In genomic region chr22:39306456-39307361, GRCh38 we compare ENCODE assay signal across 8 cellular contexts. TPM values are rescaled to one million over a fixed set of nuclear protein-coding genes. Genes with fewer than 3 reads are reported as not detected.
A peak's percentile ranks its signal among the peaks of the same experiment; 100 is the strongest.
DNase-seq lines count a peak whose midpoint lies in the region; ATAC-seq and TF ChIP-seq lines count a peak whose summit lies in the region.

No MANE protein-coding gene starts in this region.

- H3K27me3 Mint-ChIP-seq in Calu3 (ENCODE audit: unreplicated experiment) = no peaks in the 10 kb centered on the region

- peak; percentile 37 for TF ChIP-seq CTCF in Calu3 (IDR thresholded peaks at IDR 0.05; ENCODE audit: unreplicated experiment)

- no peaks in the 10 kb centered on the region for H3K9me3 ChIP-seq in MG63

- ATAC-seq in GM21576 (IDR thresholded peaks at IDR 0.05; ENCODE audit: unreplicated experiment) (no peak), GM18867 (IDR thresholded peaks at IDR 0.05; ENCODE audit: unreplicated experiment) (no peak)

- BruUV-seq in Calu3 (replicated peaks; lab: Mats Ljungman, UMichigan) = no TSS peak

- no peak overlapping the region for H3K4me3 Mint-ChIP-seq in Calu3 (ENCODE audit: low read depth, unreplicated experiment)

- intact Hi-C loops in Calu3 (cut with micrococcal nuclease; ENCODE audit: unreplicated experiment) = no loop called here
- intact Hi-C loops in head of caudate nucleus (cut with DNase I) = no loop called here

- peaks cover 54% of the 10 kb centered on the region for H3K4me1 Mint-ChIP-seq in Calu3 (ENCODE audit: low read depth, unreplicated experiment)

- H3K36me3 Mint-ChIP-seq in Calu3 (ENCODE audit: insufficient read depth, unreplicated experiment) = peaks cover 43% of the 10 kb centered on the region

- DNase-seq in Calu3 = peak; percentile 62
- DNase-seq in MG63 = peak; percentile 33
- peak; percentile 65 for DNase-seq in activated T-cell treated with anti-CD3 and anti-CD28 coated beads, Interleukin-2, amount 50 U/mL, for 1 hour
- DNase-seq in head of caudate nucleus = peak in 22 of 42 donors; percentile 29 to 69 (median 48)
- DNase-seq in stimulated activated CD8-positive, alpha-beta memory T cell treated with anti-CD3 and anti-CD28 coated beads, Interleukin-4, amount 100 ng/mL, for 48 hours = peak; percentile 77
- no peak for DNase-seq in retina

- H3K36me3 ChIP-seq in MG63 = peaks cover 13% of the 10 kb centered on the region

- no peak overlapping the region for H3K4me3 ChIP-seq in MG63

- CTCF ChIA-PET in Calu3 (lab: Charles Lee) = interaction anchor here (0.7 to 1.5 kb wide), 7 partner anchors 9 to 136 kb away, joined by 3 to 4 read pairs (median 3); no protein-coding TSS in a partner anchor

- H3K27me3 ChIP-seq in MG63 = no peaks in the 10 kb centered on the region; the same call in 1 of the 2 replicates

- H3K27ac Mint-ChIP-seq in Calu3 (ENCODE audit: unreplicated experiment) = no peak overlapping the region

- H3K9me3 Mint-ChIP-seq in Calu3 (ENCODE audit: low read depth, unreplicated experiment) = no peaks in the 10 kb centered on the region

RNA-seq across cellular contexts. Expression of gene RPL3, which starts 12.7 kb away (rescaled TPM):
- 977 and 1,058 TPM in 2 replicates for total RNA-seq in Calu3 (2022)
- total RNA-seq in MG63 (2014; rRNA removed; shearing (Covaris generic); ENCODE audit: low replicate concordance) = 2,271 and 3,763 TPM in 2 replicates

RNA-seq across cellular contexts. Expression of gene SYNGR1, which starts 43.1 kb away (rescaled TPM):
- total RNA-seq in Calu3 (2022) = 12.3 and 16.8 TPM in 2 replicates
- 32.3 and 58.3 TPM in 2 replicates for total RNA-seq in MG63 (2014; rRNA removed; shearing (Covaris generic); ENCODE audit: low replicate concordance)
